In the genomic region with DNA sequence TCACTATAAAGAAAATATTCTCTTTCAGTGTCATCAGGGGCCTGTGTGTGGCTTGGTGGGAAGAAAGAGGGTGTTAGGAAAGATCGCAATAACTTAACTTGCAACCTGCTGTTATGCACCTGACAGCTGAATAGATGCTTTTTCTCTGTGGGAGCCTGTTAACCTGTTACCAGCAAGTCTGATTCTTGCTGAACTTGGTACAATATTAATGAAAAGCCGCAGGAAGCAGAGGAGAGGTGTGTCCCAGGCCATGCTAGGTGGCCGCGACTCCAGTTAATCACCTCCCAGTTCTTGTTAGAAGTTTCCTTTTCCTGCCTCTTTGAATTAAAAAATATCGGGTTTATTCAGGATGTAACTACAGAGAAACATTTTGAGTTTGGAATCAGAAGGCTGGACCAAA, we compare ENCODE assay signal across 19 cellular contexts.
"Had no signal": no experiment of that assay in that cellular context is flagged by ENCODE, and none has a peak within 500 bp of the region (broad histone marks: within the 10 kb centered on the region; RNA-seq: fewer than 3 reads in every experiment).

No MANE protein-coding gene starts in this region.

- FAIRE-seq: colon, small intestine had no signal

- H3K27me3 Mint-ChIP-seq: dendritic cell treated with granulocyte-macrophage colony-stimulating factor and Interleukin-4, amounts not matched to agents 40 ng/mL and 50 ng/mL, for 4 days; memory B cell; naive B cell had no signal

- H3K4me1 ChIP-seq: esophagus squamous epithelium, gastroesophageal sphincter, left ventricle myocardium inferior, lower lobe of right lung, psoas muscle, right atrium auricular region had no signal

- ATAC-seq: gastroesophageal sphincter, lower lobe of right lung, psoas muscle had no signal

- DNase-seq: cerebellar nuclear complex; esophagus squamous epithelium; foreskin fibroblast; kidney glomerular epithelial cell; left ventricle myocardium inferior; lower lobe of right lung; midbrain; naive B cell; psoas muscle; small intestine; stimulated activated CD4-positive, alpha-beta T cell treated with anti-CD3 and anti-CD28 coated beads, Interleukin-12 subunit alpha, Interleukin-12 subunit beta, amount 100 ng/mL, for 4 hours; stimulated activated naive CD4-positive, alpha-beta T cell treated with Interleukin-2 at 50 U/mL for 16 hours; trophoblast cell had no signal

- H3K9me3 ChIP-seq: esophagus squamous epithelium, gastroesophageal sphincter, lower lobe of right lung, psoas muscle, right atrium auricular region had no signal

- H3K27ac Mint-ChIP-seq: dendritic cell treated with granulocyte-macrophage colony-stimulating factor and Interleukin-4, amounts not matched to agents 40 ng/mL and 50 ng/mL, for 4 days; memory B cell had no signal

- H3K27me3 ChIP-seq: esophagus squamous epithelium, gastroesophageal sphincter, right atrium auricular region had no signal

- H3K4me3 ChIP-seq: esophagus squamous epithelium, gastroesophageal sphincter, left ventricle myocardium inferior, lower lobe of right lung, psoas muscle, right atrium auricular region had no signal

- H3K36me3 ChIP-seq: esophagus squamous epithelium, gastroesophageal sphincter, left ventricle myocardium inferior, lower lobe of right lung, right atrium auricular region had no signal

- H3K36me3 Mint-ChIP-seq: memory B cell, naive B cell had no signal

- H3K9me3 Mint-ChIP-seq: dendritic cell treated with granulocyte-macrophage colony-stimulating factor and Interleukin-4, amounts not matched to agents 40 ng/mL and 50 ng/mL, for 4 days; memory B cell had no signal

- H3K4me3 Mint-ChIP-seq: dendritic cell treated with granulocyte-macrophage colony-stimulating factor and Interleukin-4, amounts not matched to agents 40 ng/mL and 50 ng/mL, for 4 days; memory B cell; naive B cell; nephron had no signal

- H3K27ac ChIP-seq: esophagus squamous epithelium, gastroesophageal sphincter, left ventricle myocardium inferior, lower lobe of right lung, psoas muscle, right atrium auricular region had no signal

- H3K4me1 Mint-ChIP-seq: memory B cell, naive B cell, nephron had no signal
